In genomic region chr1:96145486-96145885, GRCh38 we compare ENCODE assay signal across 15 cellular contexts.
DNase-seq lines count a peak whose midpoint lies in the region; ATAC-seq and TF ChIP-seq lines count a peak whose summit lies in the region.
"Had no signal": no experiment of that assay in that cellular context is flagged by ENCODE, and none has a peak within 500 bp of the region (broad histone marks: within the 10 kb centered on the region; RNA-seq: fewer than 3 reads in every experiment).

No MANE protein-coding gene starts in this region.

- ATAC-seq in stimulated activated effector memory CD8-positive, alpha-beta T cell treated with anti-CD3 and anti-CD28 coated beads, Interleukin-12 subunit alpha, Interleukin-12 subunit beta, amount 100 ng/mL, for 72 hours = no peak
- no peak for ATAC-seq in HG02623 (IDR thresholded peaks at IDR 0.05; ENCODE audit: unreplicated experiment)
- ATAC-seq: A549, GM23338 had no signal

- no peak for TF ChIP-seq CTCF in astrocyte of the spinal cord (IDR thresholded peaks at IDR 0.05; ENCODE audit: low read depth, low read length)
- no peak for TF ChIP-seq CTCF in fibroblast of mammary gland (conservative IDR thresholded peaks at IDR 0.05; ENCODE audit: control insufficient read depth, insufficient read depth, low read depth, low read length)

- no peak overlapping the region for H2BK15ac ChIP-seq in mesenchymal stem cell (ENCODE audit: low read depth, poor library complexity, severe bottlenecking)

- H2BK120ac ChIP-seq in mesenchymal stem cell (ENCODE audit: low read depth, low read length) = no peak overlapping the region

- DNase-seq in M059J (ENCODE audit: low read depth) = peak; percentile 1
- peak; percentile 2 for DNase-seq in astrocyte of the spinal cord (ENCODE audit: low read depth, low spot score)
- DNase-seq in fibroblast of mammary gland (ENCODE audit: low read depth) = peak; percentile 21
- DNase-seq in mesenchymal stem cell = peak; percentile 2
- no peak for DNase-seq in T1000 (lab: John Stamatoyannopoulos, UW)
- no peak for DNase-seq in stimulated activated effector memory CD8-positive, alpha-beta T cell treated with anti-CD3 and anti-CD28 coated beads, Interleukin-12 subunit alpha, Interleukin-12 subunit beta, amount 100 ng/mL, for 72 hours (ENCODE audit: low spot score in 2 of 2)
- no peak for DNase-seq in NCI-H146 treated with DMSO at 0.1 percent for 48 hours (lab: John Stamatoyannopoulos, UW; ENCODE audit: unreplicated experiment)
- DNase-seq: BE2C; CD4-positive, alpha-beta memory T cell; DMS79; H7 had no signal

- no peak overlapping the region for H3K9ac ChIP-seq in mesenchymal stem cell (ENCODE audit: low read length)

- no peaks in the 10 kb centered on the region for H3K79me1 ChIP-seq in mesenchymal stem cell (replicated peaks; ENCODE audit: low read length, poor library complexity, severe bottlenecking)

- H3K4me1 ChIP-seq in mesenchymal stem cell (ENCODE audit: control insufficient read depth, insufficient read depth, low read depth, low read length) = no peaks in the 10 kb centered on the region
- H3K4me1 ChIP-seq: A549, BE2C had no signal

- H2AFZ ChIP-seq in mesenchymal stem cell (ENCODE audit: low read depth, low read length) = no peak overlapping the region

- no peak overlapping the region for H3K4me3 Mint-ChIP-seq in stimulated activated effector memory CD8-positive, alpha-beta T cell treated with anti-CD3 and anti-CD28 coated beads, Interleukin-12 subunit alpha, Interleukin-12 subunit beta, amount 100 ng/mL, for 72 hours
- H3K4me3 Mint-ChIP-seq: CD4-positive, alpha-beta memory T cell; GM23338 had no signal

- H3K14ac ChIP-seq in mesenchymal stem cell (ENCODE audit: low read length in 2 of 2) = no peak overlapping the region

- in situ Hi-C loops in astrocyte of the spinal cord (cut with HindIII; ENCODE audit: low sequenced_read_pairs) = no loop called here

- H3K9me3 ChIP-seq in mesenchymal stem cell (ENCODE audit: control insufficient read depth, low read length) = peaks cover 4% of the 10 kb centered on the region
- H3K9me3 ChIP-seq: A549, BE2C had no signal

- no peak overlapping the region for H2BK12ac ChIP-seq in mesenchymal stem cell (ENCODE audit: low read length in 2 of 2)

- no peaks in the 10 kb centered on the region for H3K36me3 ChIP-seq in mesenchymal stem cell (ENCODE audit: control insufficient read depth in 1 of 2, insufficient read depth in 2 of 2, low read depth in 1 of 2, low read length in 2 of 2)
- H3K36me3 ChIP-seq: BE2C had no signal

- H3K27ac Mint-ChIP-seq in stimulated activated effector memory CD8-positive, alpha-beta T cell treated with anti-CD3 and anti-CD28 coated beads, Interleukin-12 subunit alpha, Interleukin-12 subunit beta, amount 100 ng/mL, for 72 hours = no peak overlapping the region
- H3K27ac Mint-ChIP-seq: CD4-positive, alpha-beta memory T cell; GM23338 had no signal

- H3K4me1 Mint-ChIP-seq in stimulated activated effector memory CD8-positive, alpha-beta T cell treated with anti-CD3 and anti-CD28 coated beads, Interleukin-12 subunit alpha, Interleukin-12 subunit beta, amount 100 ng/mL, for 72 hours = no peaks in the 10 kb centered on the region
- H3K4me1 Mint-ChIP-seq: CD4-positive, alpha-beta memory T cell; GM23338 had no signal

- H3K9me3 Mint-ChIP-seq in stimulated activated effector memory CD8-positive, alpha-beta T cell treated with anti-CD3 and anti-CD28 coated beads, Interleukin-12 subunit alpha, Interleukin-12 subunit beta, amount 100 ng/mL, for 72 hours = peaks cover 5% of the 10 kb centered on the region

- H3K23ac ChIP-seq in mesenchymal stem cell (ENCODE audit: low read length in 2 of 2) = no peak overlapping the region

- no peak overlapping the region for H4K91ac ChIP-seq in mesenchymal stem cell (ENCODE audit: low read length)

- H3K4me2 ChIP-seq in mesenchymal stem cell (ENCODE audit: low read length, poor library complexity, severe bottlenecking) = no peak overlapping the region
- H3K4me2 ChIP-seq: A549, GM23338 had no signal

- no peaks in the 10 kb centered on the region for H3K27me3 ChIP-seq in mesenchymal stem cell (ENCODE audit: control insufficient read depth in 1 of 2, insufficient read depth in 1 of 2, low read length in 2 of 2)
- H3K27me3 ChIP-seq: BE2C had no signal

- H3K36me3 Mint-ChIP-seq in stimulated activated effector memory CD8-positive, alpha-beta T cell treated with anti-CD3 and anti-CD28 coated beads, Interleukin-12 subunit alpha, Interleukin-12 subunit beta, amount 100 ng/mL, for 72 hours = no peaks in the 10 kb centered on the region
- H3K36me3 Mint-ChIP-seq: CD4-positive, alpha-beta memory T cell had no signal

- H3K4ac ChIP-seq in mesenchymal stem cell (ENCODE audit: low read depth in 1 of 2, low read length in 2 of 2) = no peak overlapping the region

- H4K8ac ChIP-seq in mesenchymal stem cell (ENCODE audit: low read length) = no peak overlapping the region

- H3K4me3 ChIP-seq in astrocyte of the spinal cord (ENCODE audit: low read depth, low read length) (no peak overlapping the region), fibroblast of mammary gland (ENCODE audit: control insufficient read depth, low read depth, low read length) (no peak overlapping the region), mesenchymal stem cell (ENCODE audit: insufficient read depth in 1 of 2, low read depth in 1 of 2, low read length in 2 of 2) (no peak overlapping the region)
- H3K4me3 ChIP-seq: A549, GM23338 had no signal

- no peak overlapping the region for H2AK5ac ChIP-seq in mesenchymal stem cell (ENCODE audit: low read length, severe bottlenecking)

- H3K27ac ChIP-seq in mesenchymal stem cell (ENCODE audit: low read length, poor library complexity, severe bottlenecking) = no peak overlapping the region
- H3K27ac ChIP-seq: A549, C4-2B had no signal

- H3K18ac ChIP-seq in mesenchymal stem cell (ENCODE audit: low read depth in 1 of 2, low read length in 2 of 2) = no peak overlapping the region

- H2BK5ac ChIP-seq in mesenchymal stem cell (ENCODE audit: low read depth, low read length, poor library complexity, severe bottlenecking) = no peak overlapping the region

Comparison
In these comparisons a context has a peak if more than half of its experiments do, and no peak if none do; other contexts are left out.
1. DNase-seq: peak in M059J (single experiment), astrocyte of the spinal cord (single experiment), fibroblast of mammary gland (single experiment) and mesenchymal stem cell (single experiment); none in T1000 (single experiment), stimulated activated effector memory CD8-positive, alpha-beta T cell treated with anti-CD3 and anti-CD28 coated beads, Interleukin-12 subunit alpha, Interleukin-12 subunit beta, amount 100 ng/mL, for 72 hours (0 of 2) and NCI-H146 treated with DMSO at 0.1 percent for 48 hours (single experiment).